ENCODE assay signal across 18 cellular contexts in genomic region chr1:86205741-86206140, GRCh38. TPM values are rescaled to one million over a fixed set of nuclear protein-coding genes. Genes with fewer than 3 reads are reported as not detected.
"Had no signal": no experiment of that assay in that cellular context is flagged by ENCODE, and none has a peak within 500 bp of the region (broad histone marks: within the 10 kb centered on the region; RNA-seq: fewer than 3 reads in every experiment).

No MANE protein-coding gene starts in this region.

- DNase-seq: activated CD4-positive, alpha-beta T cell treated with anti-CD3 and anti-CD28 coated beads for 1 hour; activated CD8-positive, alpha-beta memory T cell treated with anti-CD3 and anti-CD28 coated beads for 24 hours; activated CD8-positive, alpha-beta memory T cell treated with anti-CD3 and anti-CD28 coated beads, Interleukin-2, amount 50 U/mL, for 48 hours; activated effector memory CD4-positive, alpha-beta T cell treated with Interleukin-2 at 50 U/mL for 16 hours; activated naive CD4-positive, alpha-beta T cell treated with anti-CD3 and anti-CD28 coated beads, Interleukin-2, amount 10 ng/mL, durations not matched to agents 7 days and 5 days; activated naive CD8-positive, alpha-beta T cell treated with anti-CD3 and anti-CD28 coated beads, Interleukin-2, amount 50 U/mL, for 24 hours; activated T-cell treated with anti-CD3 and anti-CD28 coated beads, Interleukin-2, amount 50 U/mL, for 48 hours; aorta; endodermal cell; head of caudate nucleus; left lung; spleen; stimulated activated naive CD8-positive, alpha-beta T cell treated with anti-CD3 and anti-CD28 coated beads, Interleukin-15, Interleukin-2, amounts not matched to agents 100 U/mL and 50 U/mL, for 24 hours; substantia nigra; T-helper 2 cell; tibial artery; WERI-Rb-1 had no signal

- H3K27ac ChIP-seq: left lung, spleen, tibial artery, WERI-Rb-1 had no signal

- H3K36me3 ChIP-seq: left lung, spleen, tibial artery, WERI-Rb-1 had no signal

- H3K27me3 ChIP-seq: left lung, spleen, tibial artery had no signal

- H3K9me3 ChIP-seq: left lung, spleen, tibial artery had no signal

- H3K4me3 ChIP-seq: left lung, spleen, tibial artery had no signal

- H3K4me1 ChIP-seq: left lung, spleen, tibial artery had no signal

RNA-seq across cellular contexts. Expression of gene COL24A1, which starts 49.2 kb away (rescaled TPM):
- total RNA-seq: lung microvascular endothelial cell had no signal
